Comparison of ENCODE assay signal across 14 cellular contexts in the genomic region with DNA sequence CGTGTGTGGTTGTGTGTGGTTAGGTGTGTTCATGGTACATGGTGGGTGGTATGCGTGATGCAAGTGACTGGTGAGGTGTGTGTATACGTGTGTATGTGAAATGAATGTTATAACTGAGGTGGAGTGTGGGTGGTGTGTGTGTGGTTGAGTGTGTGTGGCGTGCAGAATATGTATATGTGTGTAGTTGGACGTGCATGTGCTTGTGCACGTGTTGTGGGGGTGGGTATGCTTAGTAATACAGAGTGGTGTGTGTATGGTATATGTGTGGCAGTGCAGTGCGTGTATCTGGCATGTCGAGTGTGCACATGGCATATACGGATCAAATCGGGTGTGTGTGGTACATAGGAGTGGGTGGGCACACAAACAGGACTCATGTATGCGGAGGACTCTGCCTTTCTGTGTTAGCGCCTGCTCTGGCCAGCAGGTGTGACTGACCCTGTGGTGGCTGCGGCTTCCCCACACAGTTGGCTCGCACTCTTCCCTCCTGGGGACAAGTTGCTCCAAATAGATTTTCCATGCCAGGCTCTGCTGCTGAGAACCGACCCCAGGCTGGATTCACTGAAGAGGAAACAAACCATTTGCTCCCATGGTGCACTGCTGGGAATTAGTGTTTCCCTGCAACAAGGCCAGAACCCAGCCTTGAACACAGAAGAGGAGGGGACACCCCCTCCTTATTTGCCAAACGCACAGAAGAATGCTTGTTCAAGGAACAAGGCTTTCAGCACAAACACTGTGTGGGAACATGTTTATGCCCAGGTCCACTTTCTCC. TPM values are rescaled to one million over a fixed set of nuclear protein-coding genes. Genes with fewer than 3 reads are reported as not detected.
DNase-seq lines count a peak whose midpoint lies in the region; ATAC-seq, FAIRE-seq and TF ChIP-seq lines count a peak whose summit lies in the region.
"Had no signal": no experiment of that assay in that cellular context is flagged by ENCODE, and none has a peak within 500 bp of the region (broad histone marks: within the 10 kb centered on the region; RNA-seq: fewer than 3 reads in every experiment).

No MANE protein-coding gene starts in this region.

- DNase-seq in Daoy (ENCODE audit: low read depth) (peak; percentile 12), NCI-H2227 treated with DMSO at 0.1 percent for 48 hours (lab: John Stamatoyannopoulos, UW) (peak; percentile 8), frontal cortex (ENCODE audit: low spot score in 2 of 2) (peak; percentile 27 to 42), prostate gland (ENCODE audit: low spot score) (no peak), DMS79 treated with DMSO at 0.1 percent for 48 hours (lab: John Stamatoyannopoulos, UW) (no peak), NCI-H1436 treated with DMSO at 0.1 percent for 48 hours (lab: John Stamatoyannopoulos, UW) (no peak)
- DNase-seq in stimulated activated naive CD8-positive, alpha-beta T cell treated with anti-CD3 and anti-CD28 coated beads, Interleukin-15, amount 100 ng/mL, for 72 hours: no peak
- DNase-seq: activated B cell treated with CpG ODN at 0.5 μM for 24 hours; activated effector memory CD4-positive, alpha-beta T cell treated with Interleukin-2 at 50 U/mL for 16 hours; CD8-positive, alpha-beta T cell; NCI-H2081; stimulated activated CD4-positive, alpha-beta T cell treated with anti-CD3 and anti-CD28 coated beads, Interleukin-4, amount 100 ng/mL, for 24 hours had no signal

- no peak for TF ChIP-seq POLR2A in prostate gland (IDR thresholded peaks at IDR 0.05)

- intact Hi-C loops in prostate gland (cut with DNase I): loop anchor here (5.0 kb wide), 1 partner anchor 72 kb away; no protein-coding TSS in a partner anchor

- H3K4me3 Mint-ChIP-seq in stimulated activated naive CD8-positive, alpha-beta T cell treated with anti-CD3 and anti-CD28 coated beads, Interleukin-15, amount 100 ng/mL, for 72 hours: no peak overlapping the region

- H3K4me1 Mint-ChIP-seq in stimulated activated naive CD8-positive, alpha-beta T cell treated with anti-CD3 and anti-CD28 coated beads, Interleukin-15, amount 100 ng/mL, for 72 hours: no peaks in the 10 kb centered on the region

- no peak overlapping the region for H3K27ac ChIP-seq in prostate gland

- TF ChIP-seq CTCF in prostate gland (IDR thresholded peaks at IDR 0.05): no peak

- H3K4me1 ChIP-seq in prostate gland (replicated peaks): no peaks in the 10 kb centered on the region

- FAIRE-seq in frontal cortex (lab: Jason Lieb, UNC): no peak

- no peak for ATAC-seq in stimulated activated naive CD8-positive, alpha-beta T cell treated with anti-CD3 and anti-CD28 coated beads, Interleukin-15, amount 100 ng/mL, for 72 hours
- no peak for ATAC-seq in HG02759 (IDR thresholded peaks at IDR 0.05; ENCODE audit: unreplicated experiment)
- ATAC-seq: CD8-positive, alpha-beta T cell had no signal

- H3K4me3 ChIP-seq in prostate gland: peak overlapping the region; percentile 48 to 63

- no peak overlapping the region for H3K27ac Mint-ChIP-seq in stimulated activated naive CD8-positive, alpha-beta T cell treated with anti-CD3 and anti-CD28 coated beads, Interleukin-15, amount 100 ng/mL, for 72 hours
- H3K27ac Mint-ChIP-seq: activated B cell treated with CpG ODN at 0.5 μM for 24 hours; CD8-positive, alpha-beta T cell had no signal

- H3K27me3 ChIP-seq in prostate gland (replicated peaks; ENCODE audit: insufficient read depth): no peaks in the 10 kb centered on the region

- H3K9me3 Mint-ChIP-seq in stimulated activated naive CD8-positive, alpha-beta T cell treated with anti-CD3 and anti-CD28 coated beads, Interleukin-15, amount 100 ng/mL, for 72 hours: no peaks in the 10 kb centered on the region
- H3K9me3 Mint-ChIP-seq: activated B cell treated with CpG ODN at 0.5 μM for 24 hours; CD8-positive, alpha-beta T cell; nephron had no signal

- no peaks in the 10 kb centered on the region for H3K9me3 ChIP-seq in prostate gland

- H3K36me3 ChIP-seq in prostate gland: no peaks in the 10 kb centered on the region

- whole genome bisulfite sequencing in prostate gland: 64% methylated on average over 16 of the region's 16 CpGs

- H3K27me3 Mint-ChIP-seq in stimulated activated naive CD8-positive, alpha-beta T cell treated with anti-CD3 and anti-CD28 coated beads, Interleukin-15, amount 100 ng/mL, for 72 hours: peaks cover 43% of the 10 kb centered on the region

RNA-seq across cellular contexts. Expression of a gene that starts 1.2 kb away (rescaled TPM):
- total RNA-seq in Daoy (2014; rRNA removed; shearing (Covaris generic)): 3.6 and 4.7 TPM in 2 replicates
- 30.6 TPM for total RNA-seq in frontal cortex
- total RNA-seq in prostate gland: 10 to 100 TPM in 1 of 2 donors, 1 to 10 TPM in 1; 5.7 to 21.2 TPM
- total RNA-seq: activated B cell treated with CpG ODN at 0.5 μM for 24 hours; CD8-positive, alpha-beta T cell had no signal

Comparison
In these comparisons a context has a peak if more than half of its experiments do, and no peak if none do; other contexts are left out.
1. DNase-seq: peak in Daoy (single experiment), NCI-H2227 treated with DMSO at 0.1 percent for 48 hours (single experiment) and frontal cortex (2 of 2); none in prostate gland (single experiment), stimulated activated naive CD8-positive, alpha-beta T cell treated with anti-CD3 and anti-CD28 coated beads, Interleukin-15, amount 100 ng/mL, for 72 hours (0 of 2), DMS79 treated with DMSO at 0.1 percent for 48 hours (single experiment) and NCI-H1436 treated with DMSO at 0.1 percent for 48 hours (single experiment).